25 cellular contexts compared by ENCODE assay signal in genomic region chr1:55038552-55038838, GRCh38. TPM values are rescaled to one million over a fixed set of nuclear protein-coding genes. Genes with fewer than 3 reads are reported as not detected.
"Had no signal": no experiment of that assay in that cellular context is flagged by ENCODE, and none has a peak within 500 bp of the region (broad histone marks: within the 10 kb centered on the region; RNA-seq: fewer than 3 reads in every experiment).

No MANE protein-coding gene starts in this region.

- ATAC-seq: activated naive CD8-positive, alpha-beta T cell treated with anti-CD3 and anti-CD28 coated beads, Interleukin-2, amount 50 U/mL, for 24 hours; activated T-cell treated with anti-CD3 and anti-CD28 coated beads, Interleukin-2, amount 50 U/mL, for 4 hours had no signal

- H3K4me3 Mint-ChIP-seq: activated naive CD4-positive, alpha-beta T cell treated with anti-CD3 and anti-CD28 coated beads for 36 hours; activated naive CD8-positive, alpha-beta T cell treated with anti-CD3 and anti-CD28 coated beads, Interleukin-2, amount 50 U/mL, for 24 hours; activated T-cell treated with anti-CD3 and anti-CD28 coated beads, Interleukin-2, amount 50 U/mL, for 4 hours; natural killer cell treated with Interleukin-12 subunit alpha and Interleukin-12 subunit beta and Interleukin-15 and Interleukin-18, amount 100 ng/mL, for 72 hours; stimulated activated naive CD8-positive, alpha-beta T cell treated with anti-CD3 and anti-CD28 coated beads, Interleukin-15, Interleukin-2, amounts not matched to agents 100 ng/mL and 50 ng/mL, for 24 hours had no signal

- DNase-seq: activated CD4-positive, alpha-beta T cell treated with anti-CD3 and anti-CD28 coated beads, Interleukin-2, amount 50 U/mL, for 1 hour; activated CD4-positive, CD25-positive, alpha-beta regulatory T cell; activated CD8-positive, alpha-beta memory T cell treated with anti-CD3 and anti-CD28 coated beads, Interleukin-2, amount 50 U/mL, for 4 hours; activated naive CD4-positive, alpha-beta T cell treated with anti-CD3 and anti-CD28 coated beads for 36 hours; activated naive CD8-positive, alpha-beta T cell treated with anti-CD3 and anti-CD28 coated beads, Interleukin-2, amount 50 U/mL, for 24 hours; activated T-cell treated with anti-CD3 and anti-CD28 coated beads, Interleukin-2, amount 50 U/mL, for 4 hours; anterior cingulate cortex; foreskin fibroblast; hypothalamus; islet precursor cell; occipital lobe; stimulated activated CD4-positive, alpha-beta T cell treated with anti-CD3 and anti-CD28 coated beads, Interleukin-15, amount 100 ng/mL, for 24 hours; stimulated activated CD4-positive, alpha-beta T cell treated with anti-CD3 and anti-CD28 coated beads, Interleukin-2, amount 100 ng/mL, for 48 hours; T-helper 1 cell; T-helper 9 cell; trophoblast cell had no signal

- FAIRE-seq: colon had no signal

- H3K9me3 Mint-ChIP-seq: activated naive CD4-positive, alpha-beta T cell treated with anti-CD3 and anti-CD28 coated beads for 36 hours; activated naive CD8-positive, alpha-beta T cell treated with anti-CD3 and anti-CD28 coated beads, Interleukin-2, amount 50 U/mL, for 24 hours; activated T-cell treated with anti-CD3 and anti-CD28 coated beads, Interleukin-2, amount 50 U/mL, for 4 hours; mesothelial cell of epicardium; natural killer cell treated with Interleukin-12 subunit alpha and Interleukin-12 subunit beta and Interleukin-15 and Interleukin-18, amount 100 ng/mL, for 72 hours; stimulated activated naive CD8-positive, alpha-beta T cell treated with anti-CD3 and anti-CD28 coated beads, Interleukin-15, Interleukin-2, amounts not matched to agents 100 ng/mL and 50 ng/mL, for 24 hours had no signal

- H3K27ac ChIP-seq: skin epidermis had no signal

- H3K27ac Mint-ChIP-seq: activated naive CD4-positive, alpha-beta T cell treated with anti-CD3 and anti-CD28 coated beads for 36 hours; activated naive CD8-positive, alpha-beta T cell treated with anti-CD3 and anti-CD28 coated beads, Interleukin-2, amount 50 U/mL, for 24 hours; mesothelial cell of epicardium; natural killer cell treated with Interleukin-12 subunit alpha and Interleukin-12 subunit beta and Interleukin-15 and Interleukin-18, amount 100 ng/mL, for 72 hours; stimulated activated naive CD8-positive, alpha-beta T cell treated with anti-CD3 and anti-CD28 coated beads, Interleukin-15, Interleukin-2, amounts not matched to agents 100 ng/mL and 50 ng/mL, for 24 hours had no signal

- H3K36me3 Mint-ChIP-seq: brain; mesothelial cell of epicardium; natural killer cell treated with Interleukin-12 subunit alpha and Interleukin-12 subunit beta and Interleukin-15 and Interleukin-18, amount 100 ng/mL, for 72 hours had no signal

RNA-seq across cellular contexts. Expression of gene PCSK9, which starts 0.9 kb away (rescaled TPM):
- total RNA-seq: activated naive CD4-positive, alpha-beta T cell treated with anti-CD3 and anti-CD28 coated beads for 36 hours; lung microvascular endothelial cell; natural killer cell treated with Interleukin-12 subunit alpha and Interleukin-12 subunit beta and Interleukin-15 and Interleukin-18, amount 100 ng/mL, for 72 hours had no signal

RNA-seq across cellular contexts. Expression of gene BSND, which starts 39.8 kb away (rescaled TPM):
- total RNA-seq: activated naive CD4-positive, alpha-beta T cell treated with anti-CD3 and anti-CD28 coated beads for 36 hours; activated T-cell treated with anti-CD3 and anti-CD28 coated beads, Interleukin-2, amount 50 U/mL, for 4 hours; lung microvascular endothelial cell; natural killer cell treated with Interleukin-12 subunit alpha and Interleukin-12 subunit beta and Interleukin-15 and Interleukin-18, amount 100 ng/mL, for 72 hours; occipital lobe; posterior vena cava; temporal lobe had no signal

RNA-seq across cellular contexts. Expression of gene TMEM61, which starts 58.1 kb away (rescaled TPM):
- total RNA-seq: activated naive CD4-positive, alpha-beta T cell treated with anti-CD3 and anti-CD28 coated beads for 36 hours; lung microvascular endothelial cell; natural killer cell treated with Interleukin-12 subunit alpha and Interleukin-12 subunit beta and Interleukin-15 and Interleukin-18, amount 100 ng/mL, for 72 hours; temporal lobe had no signal
